12 cellular contexts compared by ENCODE assay signal in the genomic region with DNA sequence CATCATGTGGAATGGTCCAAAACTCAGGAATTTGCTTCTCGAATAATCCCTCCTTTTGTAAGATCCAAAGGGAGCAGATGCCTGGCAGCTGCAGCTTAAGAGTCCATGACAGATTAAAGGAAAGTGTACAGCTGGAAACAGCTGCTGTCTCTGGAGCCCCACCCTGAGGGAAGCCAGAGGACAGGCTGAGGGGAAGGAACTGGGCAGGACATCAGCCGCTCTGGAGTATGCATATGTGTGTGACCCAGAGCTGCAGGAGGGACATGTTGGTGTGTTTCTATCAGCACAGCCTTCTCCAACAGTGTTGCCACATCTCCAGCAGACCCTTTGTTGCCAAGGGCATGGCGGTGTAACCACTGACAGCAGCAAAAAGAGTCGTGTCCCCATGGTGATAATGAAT. TPM values are rescaled to one million over a fixed set of nuclear protein-coding genes. Genes with fewer than 3 reads are reported as not detected.
DNase-seq lines count a peak whose midpoint lies in the region; ATAC-seq and TF ChIP-seq lines count a peak whose summit lies in the region.
"Had no signal": no experiment of that assay in that cellular context is flagged by ENCODE, and none has a peak within 500 bp of the region (broad histone marks: within the 10 kb centered on the region; RNA-seq: fewer than 3 reads in every experiment).

No MANE protein-coding gene starts in this region.

- H3K9me3 ChIP-seq in SJCRH30 (replicated peaks) (no peaks in the 10 kb centered on the region), neuronal stem cell (replicated peaks in 1 of 2; ENCODE audit: control insufficient read depth in 2 of 2, insufficient read depth in 1 of 2, low read depth in 1 of 2, low read length in 2 of 2) (no peaks in the 10 kb centered on the region)

- peak overlapping the region; percentile 5 for H3K18ac ChIP-seq in neuronal stem cell (ENCODE audit: low read length)

- H2BK12ac ChIP-seq in neuronal stem cell (ENCODE audit: low read length) = no peak overlapping the region

- TF ChIP-seq CTCF in AG09309 (IDR thresholded peaks at IDR 0.05; ENCODE audit: control insufficient read depth, insufficient read depth, low read depth, low read length, missing control alignments) (peak; percentile 8), fibroblast of villous mesenchyme (IDR thresholded peaks at IDR 0.05; ENCODE audit: insufficient read depth, low read depth, low read length) (no peak)

- H3K36me3 ChIP-seq in SJCRH30 (no peaks in the 10 kb centered on the region; the same call in 1 of the 2 replicates), neuronal stem cell (replicated peaks in 1 of 2; ENCODE audit: control insufficient read depth in 2 of 2, insufficient read depth in 2 of 2, low read length in 2 of 2) (peaks cover 3 to 93% of the 10 kb centered on the region in 2 donors)

- H3K79me1 ChIP-seq in neuronal stem cell (ENCODE audit: low read depth, low read length) = no peaks in the 10 kb centered on the region

- no peak overlapping the region for H4K8ac ChIP-seq in neuronal stem cell (ENCODE audit: low read depth, low read length)

- WGBS in neuronal stem cell (ENCODE audit: extremely low coverage in 2 of 2, insufficient read length in 2 of 2, insufficient replicate concordance in 1 of 2), 2 donors = no CpG with 5 or more reads among the region's 4 CpGs

- no peak overlapping the region for H2AFZ ChIP-seq in neuronal stem cell (ENCODE audit: low read length)

- H3K23ac ChIP-seq in neuronal stem cell (ENCODE audit: low read depth, low read length, poor library complexity) = no peak overlapping the region

- H2BK15ac ChIP-seq in neuronal stem cell (ENCODE audit: low read length) = no peak overlapping the region

- H2AK5ac ChIP-seq in neuronal stem cell (ENCODE audit: low read depth, low read length) = no peak overlapping the region

- no peak overlapping the region for H3K14ac ChIP-seq in neuronal stem cell (ENCODE audit: low read length)

- DNase-seq in AG09309 (ENCODE audit: low read depth) (no peak), SJCRH30 (peak; percentile 95 to 96), fibroblast of villous mesenchyme (ENCODE audit: low read depth) (peak; percentile 69), neuronal stem cell (ENCODE audit: low spot score) (no peak), hippocampal formation (lab: John Stamatoyannopoulos, UW) (no peak)
- DNase-seq: activated CD4-positive, alpha-beta T cell treated with anti-CD3 and anti-CD28 coated beads for 4 hours; naive thymus-derived CD4-positive, alpha-beta T cell had no signal

- H3K4ac ChIP-seq in neuronal stem cell (ENCODE audit: low read length) = no peak overlapping the region

- H3K4me1 ChIP-seq in SJCRH30 = peaks cover 26% of the 10 kb centered on the region
- H3K4me1 ChIP-seq in neuronal stem cell (ENCODE audit: control insufficient read depth in 2 of 2, insufficient read depth in 1 of 2, low read depth in 1 of 2, low read length in 2 of 2) = peaks cover 0 to 2% of the 10 kb centered on the region in 2 donors

- H3K27me3 ChIP-seq in SJCRH30 = no peaks in the 10 kb centered on the region
- H3K27me3 ChIP-seq in neuronal stem cell (ENCODE audit: control insufficient read depth in 3 of 3, insufficient read depth in 3 of 3, low read depth in 1 of 3, low read length in 3 of 3) = no peaks in the 10 kb centered on the region

- H4K91ac ChIP-seq in neuronal stem cell (ENCODE audit: low read depth, low read length, poor library complexity) = no peak overlapping the region

- H2BK120ac ChIP-seq in neuronal stem cell (ENCODE audit: low read depth, low read length) = no peak overlapping the region

- no peak overlapping the region for H2BK5ac ChIP-seq in neuronal stem cell (ENCODE audit: low read length)

- H3K4me3 ChIP-seq in AG09309 (ENCODE audit: control insufficient read depth, low read depth, low read length) = no peak overlapping the region
- H3K4me3 ChIP-seq in SJCRH30 = no peak overlapping the region
- H3K4me3 ChIP-seq in fibroblast of villous mesenchyme (ENCODE audit: low read depth, low read length) = no peak overlapping the region
- no peak overlapping the region for H3K4me3 ChIP-seq in neuronal stem cell (ENCODE audit: low read length in 2 of 2)

- peak overlapping the region; percentile 87 for H3K27ac ChIP-seq in SJCRH30
- no peak overlapping the region for H3K27ac ChIP-seq in neuronal stem cell (replicated peaks; ENCODE audit: low read length)
- H3K27ac ChIP-seq: epithelial cell of prostate had no signal

- H3K4me2 ChIP-seq in neuronal stem cell (ENCODE audit: insufficient read depth, low read length, poor library complexity, severe bottlenecking) = no peak overlapping the region

- no peak overlapping the region for H3K9ac ChIP-seq in neuronal stem cell (ENCODE audit: low read depth, low read length, poor library complexity)

- no peak for ATAC-seq in HG02870 (IDR thresholded peaks at IDR 0.05; ENCODE audit: unreplicated experiment)
- ATAC-seq in GM18867 (IDR thresholded peaks at IDR 0.05; ENCODE audit: unreplicated experiment) = no peak
- no peak for ATAC-seq in HG03460 (IDR thresholded peaks at IDR 0.05; ENCODE audit: unreplicated experiment)
- ATAC-seq: activated naive CD4-positive, alpha-beta T cell treated with anti-CD3 and anti-CD28 coated beads, Interleukin-2, amount 50 U/mL, for 72 hours; naive thymus-derived CD4-positive, alpha-beta T cell had no signal

RNA-seq across cellular contexts. Expression of a gene that starts 46.2 kb away (rescaled TPM):
- total RNA-seq in SJCRH30 (2014; rRNA removed; shearing (Covaris generic)) = not detected in 2 replicates
- 11.3 and 12.5 TPM in 2 replicates for total RNA-seq in fibroblast of villous mesenchyme
- polyA plus RNA-seq in neuronal stem cell (2013, experiment 1 of 2) = 11.7 TPM
- 12.1 TPM for polyA plus RNA-seq in neuronal stem cell (2013, experiment 2 of 2)

Comparison
In these comparisons a context has a peak if more than half of its experiments do, and no peak if none do; other contexts are left out.
1. DNase-seq: peak in SJCRH30 (2 of 2) and fibroblast of villous mesenchyme (single experiment); none in AG09309 (single experiment), neuronal stem cell (single experiment) and hippocampal formation (0 of 2).
2. RNA of a gene that starts 46.2 kb away (total RNA-seq): 11.3 to 12.5 TPM in fibroblast of villous mesenchyme; not detected in SJCRH30; every median in the first group is over 10 times any median in the second.